26 cellular contexts compared by ENCODE assay signal in genomic region chr11:12266943-12267342, GRCh38.
DNase-seq lines count a peak whose midpoint lies in the region; ATAC-seq and TF ChIP-seq lines count a peak whose summit lies in the region.
"Had no signal": no experiment of that assay in that cellular context is flagged by ENCODE, and none has a peak within 500 bp of the region (broad histone marks: within the 10 kb centered on the region; RNA-seq: fewer than 3 reads in every experiment).

No MANE protein-coding gene starts in this region.

- H3K4me2 ChIP-seq in GM23338 = no peak overlapping the region

- H3K4me1 Mint-ChIP-seq in GM23338 (peaks cover 5% of the 10 kb centered on the region; the same call in 2 of the 3 replicates), progenitor cell of endocrine pancreas (ENCODE audit: low read depth) (peaks cover 14% of the 10 kb centered on the region)
- H3K4me1 Mint-ChIP-seq: memory B cell had no signal

- no peaks in the 10 kb centered on the region for H4K20me1 ChIP-seq in GM23338 (replicated peaks; ENCODE audit: insufficient read depth)

- no peaks in the 10 kb centered on the region for H3K36me3 ChIP-seq in GM23338 (ENCODE audit: insufficient read depth)
- H3K36me3 ChIP-seq: HAP-1 had no signal

- H3K4me1 ChIP-seq in GM23338 (ENCODE audit: insufficient read depth) = no peaks in the 10 kb centered on the region
- H3K4me1 ChIP-seq: HAP-1 had no signal

- H3K4me3 Mint-ChIP-seq in GM23338 (no peak overlapping the region), progenitor cell of endocrine pancreas (ENCODE audit: low read depth) (no peak overlapping the region)
- H3K4me3 Mint-ChIP-seq: activated CD8-positive, alpha-beta T cell treated with anti-CD3 and anti-CD28 coated beads for 36 hours; memory B cell had no signal

- peak in 1 of 2 experiments; percentile 20; a peak in 2 of 4 replicates for TF ChIP-seq CTCF in GM23338 (conservative IDR thresholded peaks at IDR 0.05; ENCODE audit: low read depth in 2 of 2)
- peak; percentile 38 for TF ChIP-seq CTCF in epithelial cell of proximal tubule (conservative IDR thresholded peaks at IDR 0.05; ENCODE audit: low read depth, low read length)
- peak; percentile 15 for TF ChIP-seq CTCF in progenitor cell of endocrine pancreas (IDR thresholded peaks at IDR 0.05; ENCODE audit: unreplicated experiment)

- no peaks in the 10 kb centered on the region for H3K79me2 ChIP-seq in GM23338 (replicated peaks; ENCODE audit: insufficient read depth)

- no peaks in the 10 kb centered on the region for H3K9me2 ChIP-seq in GM23338 (ENCODE audit: insufficient read depth)

- H3K36me3 Mint-ChIP-seq in GM23338 (ENCODE audit: low read depth) (no peaks in the 10 kb centered on the region), progenitor cell of endocrine pancreas (ENCODE audit: insufficient read depth) (no peaks in the 10 kb centered on the region)
- H3K36me3 Mint-ChIP-seq: memory B cell had no signal

- peak; percentile 31 for DNase-seq in GM23338 (ENCODE audit: low spot score)
- peak; percentile 25 for DNase-seq in RPMI8226
- no peak for DNase-seq in epithelial cell of proximal tubule (ENCODE audit: low read depth)
- no peak for DNase-seq in progenitor cell of endocrine pancreas (ENCODE audit: low spot score, unreplicated experiment)
- DNase-seq in NCI-H2227 (lab: John Stamatoyannopoulos, UW; ENCODE audit: unreplicated experiment) = no peak
- DNase-seq in OCI-M1 (lab: John Stamatoyannopoulos, UW) = no peak
- DNase-seq in NAMALWA (ENCODE audit: low spot score) = no peak
- DNase-seq: activated CD4-positive, alpha-beta T cell treated with anti-CD3 and anti-CD28 coated beads for 1 hour; activated CD8-positive, alpha-beta T cell treated with anti-CD3 and anti-CD28 coated beads for 36 hours; activated naive CD4-positive, alpha-beta T cell treated with Interleukin-2 at 50 U/mL for 16 hours; amniotic stem cell; EL; glutamatergic neuron; IMR-90; NCI-H1092 treated with DMSO at 0.1 percent for 48 hours; NCI-H2081 treated with DMSO at 0.1 percent for 48 hours; occipital lobe; SIG-M5; stimulated activated CD4-positive, alpha-beta T cell treated with anti-CD3 and anti-CD28 coated beads, Interleukin-12 subunit alpha, Interleukin-12 subunit beta, amount 100 ng/mL, for 4 hours; stimulated activated CD4-positive, alpha-beta T cell treated with anti-CD3 and anti-CD28 coated beads, Interleukin-4, amount 100 ng/mL, for 24 hours; stimulated activated naive CD4-positive, alpha-beta T cell; transverse colon had no signal

- no peak overlapping the region for H2AFZ ChIP-seq in GM23338

- H3K27me3 ChIP-seq in GM23338 (ENCODE audit: insufficient read depth) = no peaks in the 10 kb centered on the region
- H3K27me3 ChIP-seq: transverse colon had no signal

- H3F3A ChIP-seq in GM23338 (replicated peaks; ENCODE audit: low read depth) = no peaks in the 10 kb centered on the region

- no peak overlapping the region for H3K27ac ChIP-seq in GM23338 (ENCODE audit: low read depth)
- H3K27ac ChIP-seq: C4-2B, transverse colon had no signal

- H3K27ac Mint-ChIP-seq in GM23338 = no peak overlapping the region
- H3K27ac Mint-ChIP-seq in progenitor cell of endocrine pancreas = no peak overlapping the region
- H3K27ac Mint-ChIP-seq: activated CD8-positive, alpha-beta T cell treated with anti-CD3 and anti-CD28 coated beads for 36 hours; memory B cell had no signal

- H3K9me3 Mint-ChIP-seq in GM23338 (no peaks in the 10 kb centered on the region), progenitor cell of endocrine pancreas (ENCODE audit: low read depth) (no peaks in the 10 kb centered on the region)
- H3K9me3 Mint-ChIP-seq: activated CD8-positive, alpha-beta T cell treated with anti-CD3 and anti-CD28 coated beads for 36 hours; memory B cell had no signal

- ATAC-seq in GM23338 (peak; percentile 71), HG03342 (IDR thresholded peaks at IDR 0.05; ENCODE audit: unreplicated experiment) (no peak)
- ATAC-seq: activated CD8-positive, alpha-beta T cell treated with anti-CD3 and anti-CD28 coated beads for 36 hours had no signal

- peaks cover 6% of the 10 kb centered on the region for H3K27me3 Mint-ChIP-seq in GM23338 (ENCODE audit: insufficient read depth, low read depth, poor library complexity)
- peaks cover 4% of the 10 kb centered on the region for H3K27me3 Mint-ChIP-seq in progenitor cell of endocrine pancreas
- H3K27me3 Mint-ChIP-seq: activated CD8-positive, alpha-beta T cell treated with anti-CD3 and anti-CD28 coated beads for 36 hours had no signal

- H3K4me3 ChIP-seq in GM23338 (no peak overlapping the region), epithelial cell of proximal tubule (ENCODE audit: low read depth, low read length) (no peak overlapping the region)
- H3K4me3 ChIP-seq: HAP-1, transverse colon had no signal

TF ChIP-seq in GM23338, 12 proteins besides CTCF, POLR2A, EP300 and RAD21 (continues in another document):
- no peak for TF ChIP-seq ZNF114 (CRISPR knock-in tag; IDR thresholded peaks at IDR 0.05)
- no peak for TF ChIP-seq POLR2AphosphoS5 (IDR thresholded peaks at IDR 0.05; ENCODE audit: low read depth)
- no peak for TF ChIP-seq CREB1 (CRISPR knock-in tag; IDR thresholded peaks at IDR 0.05; ENCODE audit: low read depth)
- no peak for TF ChIP-seq EZH2 (IDR thresholded peaks at IDR 0.05; ENCODE audit: low read depth, unreplicated experiment)
- TF ChIP-seq ZNF331 (CRISPR knock-in tag; IDR thresholded peaks at IDR 0.05; ENCODE audit: low read depth) = no peak
- TF ChIP-seq JUNB (IDR thresholded peaks at IDR 0.05; ENCODE audit: unreplicated experiment) = no peak
- TF ChIP-seq, protein P1, sequence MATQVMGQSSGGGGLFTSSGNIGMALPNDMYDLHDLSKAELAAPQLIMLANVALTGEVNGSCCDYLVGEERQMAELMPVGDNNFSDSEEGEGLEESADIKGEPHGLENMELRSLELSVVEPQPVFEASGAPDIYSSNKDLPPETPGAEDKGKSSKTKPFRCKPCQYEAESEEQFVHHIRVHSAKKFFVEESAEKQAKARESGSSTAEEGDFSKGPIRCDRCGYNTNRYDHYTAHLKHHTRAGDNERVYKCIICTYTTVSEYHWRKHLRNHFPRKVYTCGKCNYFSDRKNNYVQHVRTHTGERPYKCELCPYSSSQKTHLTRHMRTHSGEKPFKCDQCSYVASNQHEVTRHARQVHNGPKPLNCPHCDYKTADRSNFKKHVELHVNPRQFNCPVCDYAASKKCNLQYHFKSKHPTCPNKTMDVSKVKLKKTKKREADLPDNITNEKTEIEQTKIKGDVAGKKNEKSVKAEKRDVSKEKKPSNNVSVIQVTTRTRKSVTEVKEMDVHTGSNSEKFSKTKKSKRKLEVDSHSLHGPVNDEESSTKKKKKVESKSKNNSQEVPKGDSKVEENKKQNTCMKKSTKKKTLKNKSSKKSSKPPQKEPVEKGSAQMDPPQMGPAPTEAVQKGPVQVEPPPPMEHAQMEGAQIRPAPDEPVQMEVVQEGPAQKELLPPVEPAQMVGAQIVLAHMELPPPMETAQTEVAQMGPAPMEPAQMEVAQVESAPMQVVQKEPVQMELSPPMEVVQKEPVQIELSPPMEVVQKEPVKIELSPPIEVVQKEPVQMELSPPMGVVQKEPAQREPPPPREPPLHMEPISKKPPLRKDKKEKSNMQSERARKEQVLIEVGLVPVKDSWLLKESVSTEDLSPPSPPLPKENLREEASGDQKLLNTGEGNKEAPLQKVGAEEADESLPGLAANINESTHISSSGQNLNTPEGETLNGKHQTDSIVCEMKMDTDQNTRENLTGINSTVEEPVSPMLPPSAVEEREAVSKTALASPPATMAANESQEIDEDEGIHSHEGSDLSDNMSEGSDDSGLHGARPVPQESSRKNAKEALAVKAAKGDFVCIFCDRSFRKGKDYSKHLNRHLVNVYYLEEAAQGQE (IDR thresholded peaks at IDR 0.05; ENCODE audit: unreplicated experiment) = no peak

Comparison
In these comparisons a context has a peak if more than half of its experiments do, and no peak if none do; other contexts are left out.
1. DNase-seq: peak in GM23338 (single experiment) and RPMI8226 (single experiment); none in epithelial cell of proximal tubule (single experiment), progenitor cell of endocrine pancreas (single experiment), NCI-H2227 (single experiment), OCI-M1 (single experiment) and NAMALWA (single experiment).